In the genomic region with DNA sequence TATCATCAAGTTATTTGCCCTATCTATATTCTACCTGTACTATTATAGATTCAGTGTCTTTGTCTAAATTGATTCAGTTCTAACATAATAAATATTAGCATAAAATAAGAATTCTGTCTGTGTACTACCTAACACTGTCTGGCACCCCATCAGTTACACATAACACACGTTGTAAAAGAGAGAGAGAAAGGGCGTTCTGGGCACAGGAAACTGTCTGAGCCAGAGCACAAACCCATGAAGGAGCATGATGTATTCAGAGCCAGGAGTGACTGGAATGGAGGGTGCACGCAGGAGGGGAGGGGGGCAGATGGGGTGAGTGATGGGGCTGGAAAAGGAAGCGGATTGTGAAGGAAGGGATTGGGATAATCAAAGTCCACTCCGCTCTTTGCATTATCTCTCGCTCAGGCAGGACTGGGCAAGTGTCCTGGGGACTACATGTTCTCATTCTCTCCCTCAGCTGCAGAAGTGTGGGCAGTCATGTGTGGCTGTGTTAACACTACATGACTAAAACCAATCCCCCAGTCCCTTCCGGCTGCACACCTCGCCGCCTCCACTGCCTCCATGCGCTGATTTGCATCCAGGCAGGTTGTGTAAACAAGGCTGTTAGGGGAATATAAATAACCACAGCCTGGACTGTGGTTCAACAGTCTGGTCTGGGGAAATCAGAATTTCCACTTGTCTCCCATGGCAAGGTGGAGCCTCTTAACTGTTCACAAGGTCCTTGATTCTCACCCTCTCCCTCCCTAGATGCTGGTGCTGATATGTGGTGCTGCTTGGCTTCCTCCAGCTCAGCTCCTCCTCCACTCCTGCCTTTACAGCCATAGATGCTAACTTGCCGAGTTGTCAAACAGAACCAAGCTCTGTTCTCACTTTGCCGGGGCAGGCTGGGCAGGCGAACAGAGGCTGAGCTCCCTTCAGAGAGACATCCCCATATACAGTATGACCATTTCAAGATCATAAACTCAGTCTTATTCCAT, we compare ENCODE assay signal across 9 cellular contexts.
DNase-seq lines count a peak whose midpoint lies in the region; ATAC-seq, FAIRE-seq and TF ChIP-seq lines count a peak whose summit lies in the region.
"Had no signal": no experiment of that assay in that cellular context is flagged by ENCODE, and none has a peak within 500 bp of the region (broad histone marks: within the 10 kb centered on the region; RNA-seq: fewer than 3 reads in every experiment).

No MANE protein-coding gene starts in this region.

- H3K4me1 ChIP-seq in GM12878 (ENCODE audit: control insufficient read depth, insufficient read depth, low read length) (peaks cover 9% of the 10 kb centered on the region), endodermal cell (ENCODE audit: control insufficient read depth, insufficient read depth, low read length) (peaks cover 8% of the 10 kb centered on the region)

- no peak overlapping the region for H3K4me3 Mint-ChIP-seq in endothelial cell (ENCODE audit: unreplicated experiment)
- H3K4me3 Mint-ChIP-seq in endodermal cell, result no peak overlapping the region
- H3K4me3 Mint-ChIP-seq: activated naive CD8-positive, alpha-beta T cell treated with anti-CD3 and anti-CD28 coated beads, Interleukin-2, amount 10 ng/mL, durations not matched to agents 7 days and 5 days had no signal

- RAD21 ChIA-PET in GM12878 (lab: Charles Lee; ENCODE audit: unreplicated experiment), result no interaction called here

- no peak for TF ChIP-seq CTCF in GM12878 (IDR thresholded peaks at IDR 0.05 in 2 of 3, conservative IDR thresholded peaks at IDR 0.05 in 1 of 3; ENCODE audit: control insufficient read depth in 2 of 3, extremely low read depth in 1 of 3, insufficient read depth in 1 of 3, low read depth in 3 of 3, low read length in 3 of 3)
- TF ChIP-seq CTCF in endothelial cell (IDR thresholded peaks at IDR 0.05; ENCODE audit: unreplicated experiment), result no peak
- TF ChIP-seq CTCF in endodermal cell (conservative IDR thresholded peaks at IDR 0.05), result no peak

- no TSS peak for BruUV-seq in GM12878 (replicated peaks; lab: Mats Ljungman, UMichigan)

- TF ChIP-seq POLR2A in GM12892 (IDR thresholded peaks at IDR 0.05; ENCODE audit: low read depth, low read length) (no peak), GM12878 (IDR thresholded peaks at IDR 0.05; ENCODE audit: low read depth, low read length) (no peak)

- H3K27me3 ChIP-seq in GM12878 (replicated peaks in 1 of 2; ENCODE audit: control insufficient read depth in 2 of 2, insufficient read depth in 2 of 2, low read length in 1 of 2), result no peaks in the 10 kb centered on the region
- H3K27me3 ChIP-seq in endodermal cell (ENCODE audit: control insufficient read depth, insufficient read depth, low read length, poor library complexity, severe bottlenecking), result no peaks in the 10 kb centered on the region

- ATAC-seq in GM21381 (IDR thresholded peaks at IDR 0.05; ENCODE audit: unreplicated experiment) (peak; percentile 99), HG03378 (IDR thresholded peaks at IDR 0.05; ENCODE audit: unreplicated experiment) (peak; percentile 99), GM12878 (peak; percentile 100)

- H2AFZ ChIP-seq in GM12878 (ENCODE audit: control insufficient read depth, low read depth, low read length), result no peak overlapping the region

- WGBS in GM12878 (ENCODE audit: insufficient coverage, insufficient replicate concordance, low lambda C conversion rate, missing lambda C conversion rate), result 3% methylated on average over 13 of the region's 13 CpGs
- 92 to 96% methylated on average over 10 to 13 of the region's 13 CpGs for WGBS in endodermal cell (ENCODE audit: insufficient coverage in 1 of 2, insufficient read length in 1 of 2), 2 experiments

- H3K9me3 ChIP-seq in GM12878 (replicated peaks; ENCODE audit: control insufficient read depth, insufficient read depth, low read length) (no peaks in the 10 kb centered on the region), endodermal cell (ENCODE audit: control insufficient read depth, low read length) (peaks cover 12% of the 10 kb centered on the region)

- FAIRE-seq in GM12892 (lab: Jason Lieb, UNC) (peak; percentile 91), GM12878 (lab: Jason Lieb, UNC) (no peak)

- H3K27ac ChIP-seq in GM12878 (ENCODE audit: control insufficient read depth, insufficient read depth) (no peak overlapping the region), endodermal cell (ENCODE audit: low read depth, low read length) (no peak overlapping the region)

- POLR2A ChIA-PET in GM12878 (lab: Charles Lee), result no interaction called here

- intact Hi-C loops in GM12878 (cut with micrococcal nuclease; ENCODE audit: unreplicated experiment), result no loop called here

- H3K9ac ChIP-seq in GM12878 (ENCODE audit: control insufficient read depth, insufficient read depth, low read length) (no peak overlapping the region), endodermal cell (ENCODE audit: extremely low read depth, low read length, poor library complexity, severe bottlenecking) (no peak overlapping the region)

- H3K36me3 ChIP-seq in GM12878 (ENCODE audit: control insufficient read depth in 2 of 2, insufficient read depth in 2 of 2, low read length in 1 of 2) (no peaks in the 10 kb centered on the region), endodermal cell (ENCODE audit: control insufficient read depth, insufficient read depth, low read length) (no peaks in the 10 kb centered on the region)

- peak overlapping the region; percentile 55 for H3K4me2 ChIP-seq in GM12878 (ENCODE audit: control insufficient read depth, insufficient read depth)

- no peak for TF ChIP-seq RAD21 in GM12878 (IDR thresholded peaks at IDR 0.05; ENCODE audit: insufficient read depth, low read depth, low read length)

- H4K20me1 ChIP-seq in GM12878 (ENCODE audit: control insufficient read depth, insufficient read depth), result no peaks in the 10 kb centered on the region

- H3K4me3 ChIP-seq in GM12878, result no peak overlapping the region
- no peak overlapping the region for H3K4me3 ChIP-seq in endodermal cell (ENCODE audit: low read length)

- H3K27me3 Mint-ChIP-seq in endothelial cell (ENCODE audit: unreplicated experiment) (peaks cover 2% of the 10 kb centered on the region), endodermal cell (ENCODE audit: insufficient read depth) (no peaks in the 10 kb centered on the region)
- H3K27me3 Mint-ChIP-seq: activated naive CD8-positive, alpha-beta T cell treated with anti-CD3 and anti-CD28 coated beads, Interleukin-2, amount 10 ng/mL, durations not matched to agents 7 days and 5 days had no signal

- H3K4me1 Mint-ChIP-seq in endothelial cell (ENCODE audit: unreplicated experiment) (no peaks in the 10 kb centered on the region), endodermal cell (peaks cover 26% of the 10 kb centered on the region)
- H3K4me1 Mint-ChIP-seq: activated naive CD8-positive, alpha-beta T cell treated with anti-CD3 and anti-CD28 coated beads, Interleukin-2, amount 10 ng/mL, durations not matched to agents 7 days and 5 days had no signal

- no peak for DNase-seq in GM12892 (ENCODE audit: insufficient read length)
- peak; percentile 38 for DNase-seq in GM12878 (ENCODE audit: low read depth, low spot score)
- DNase-seq in hippocampal formation (lab: John Stamatoyannopoulos, UW), result no peak
- no peak for DNase-seq in stimulated activated CD8-positive, alpha-beta memory T cell treated with anti-CD3 and anti-CD28 coated beads, Interleukin-4, amount 100 ng/mL, for 48 hours
- no peak for DNase-seq in endothelial cell (ENCODE audit: low spot score)
- DNase-seq in endodermal cell, result no peak
- DNase-seq: activated naive CD8-positive, alpha-beta T cell treated with anti-CD3 and anti-CD28 coated beads, Interleukin-2, amount 10 ng/mL, durations not matched to agents 7 days and 5 days had no signal

- H3K79me2 ChIP-seq in GM12878 (ENCODE audit: control insufficient read depth, insufficient read depth, low read length), result no peaks in the 10 kb centered on the region

- no peak for TF ChIP-seq EP300 in GM12878 (IDR thresholded peaks at IDR 0.05; ENCODE audit: borderline replicate concordance in 1 of 2, control insufficient read depth in 1 of 2, low read depth in 2 of 2, low read length in 2 of 2)

- no peak overlapping the region for H3K27ac Mint-ChIP-seq in endothelial cell (ENCODE audit: unreplicated experiment)
- no peak overlapping the region for H3K27ac Mint-ChIP-seq in endodermal cell
- H3K27ac Mint-ChIP-seq: activated naive CD8-positive, alpha-beta T cell treated with anti-CD3 and anti-CD28 coated beads, Interleukin-2, amount 10 ng/mL, durations not matched to agents 7 days and 5 days had no signal

- SMC1A ChIA-PET in GM12878 (lab: Charles Lee; ENCODE audit: uncharacterized antibody, unreplicated experiment), result no interaction called here

- H3K36me3 Mint-ChIP-seq in endothelial cell (ENCODE audit: low read depth, unreplicated experiment) (no peaks in the 10 kb centered on the region), endodermal cell (ENCODE audit: low read depth) (peaks cover 2% of the 10 kb centered on the region)
- H3K36me3 Mint-ChIP-seq: activated naive CD8-positive, alpha-beta T cell treated with anti-CD3 and anti-CD28 coated beads, Interleukin-2, amount 10 ng/mL, durations not matched to agents 7 days and 5 days had no signal

- H3K9me3 Mint-ChIP-seq in endothelial cell (ENCODE audit: unreplicated experiment) (no peaks in the 10 kb centered on the region), endodermal cell (peaks cover 20% of the 10 kb centered on the region)
- H3K9me3 Mint-ChIP-seq: activated naive CD8-positive, alpha-beta T cell treated with anti-CD3 and anti-CD28 coated beads, Interleukin-2, amount 10 ng/mL, durations not matched to agents 7 days and 5 days had no signal

- in situ Hi-C loops in GM12878 (cut with MboI), result no loop called here

- CTCF ChIA-PET in GM12878 (lab: Yijun Ruan, JAX), result no interaction called here

TF ChIP-seq in GM12878, 131 proteins besides CTCF, POLR2A, EP300 and RAD21 (continues in another document):
- TF ChIP-seq CREM (IDR thresholded peaks at IDR 0.05; ENCODE audit: low read depth) (0 out of 2 replicates have a peak, but pooled peaks have one; percentile 11), TCF3 (IDR thresholded peaks at IDR 0.05; ENCODE audit: borderline replicate concordance, insufficient read depth, low read depth, low read length) (0 out of 2 replicates have a peak, but pooled peaks have one; percentile 34), NFXL1 (IDR thresholded peaks at IDR 0.05; ENCODE audit: borderline replicate concordance) (no peak), EED (IDR thresholded peaks at IDR 0.05; ENCODE audit: low read depth) (0 out of 2 replicates have a peak, but pooled peaks have one; percentile 36), SUZ12 (IDR thresholded peaks at IDR 0.05; ENCODE audit: unreplicated experiment) (no peak), MTA2 (IDR thresholded peaks at IDR 0.05; ENCODE audit: low read depth) (no peak), ZZZ3 (IDR thresholded peaks at IDR 0.05; ENCODE audit: control insufficient read depth, insufficient read length, low read depth) (no peak), MAX (IDR thresholded peaks at IDR 0.05; ENCODE audit: low read depth, low read length) (no peak)
